1 cellular context compared by ENCODE assay signal in genomic region chr12:106289196-106289681, GRCh38.
TF ChIP-seq lines count a peak whose summit lies in the region.

No MANE protein-coding gene starts in this region.

TF ChIP-seq in HepG2, 621 proteins besides CTCF, POLR2A, EP300 and RAD21 (continued from another document):
- TF ChIP-seq, protein P1, sequence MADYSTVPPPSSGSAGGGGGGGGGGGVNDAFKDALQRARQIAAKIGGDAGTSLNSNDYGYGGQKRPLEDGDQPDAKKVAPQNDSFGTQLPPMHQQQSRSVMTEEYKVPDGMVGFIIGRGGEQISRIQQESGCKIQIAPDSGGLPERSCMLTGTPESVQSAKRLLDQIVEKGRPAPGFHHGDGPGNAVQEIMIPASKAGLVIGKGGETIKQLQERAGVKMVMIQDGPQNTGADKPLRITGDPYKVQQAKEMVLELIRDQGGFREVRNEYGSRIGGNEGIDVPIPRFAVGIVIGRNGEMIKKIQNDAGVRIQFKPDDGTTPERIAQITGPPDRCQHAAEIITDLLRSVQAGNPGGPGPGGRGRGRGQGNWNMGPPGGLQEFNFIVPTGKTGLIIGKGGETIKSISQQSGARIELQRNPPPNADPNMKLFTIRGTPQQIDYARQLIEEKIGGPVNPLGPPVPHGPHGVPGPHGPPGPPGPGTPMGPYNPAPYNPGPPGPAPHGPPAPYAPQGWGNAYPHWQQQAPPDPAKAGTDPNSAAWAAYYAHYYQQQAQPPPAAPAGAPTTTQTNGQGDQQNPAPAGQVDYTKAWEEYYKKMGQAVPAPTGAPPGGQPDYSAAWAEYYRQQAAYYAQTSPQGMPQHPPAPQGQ (CRISPR knock-in tag; IDR thresholded peaks at IDR 0.05; ENCODE audit: borderline replicate concordance) = no peak
- TF ChIP-seq ATF1 (CRISPR knock-in tag; IDR thresholded peaks at IDR 0.05) (no peak), ZNF224 (CRISPR knock-in tag; IDR thresholded peaks at IDR 0.05) (no peak), CEBPB (IDR thresholded peaks at IDR 0.05; ENCODE audit: borderline replicate concordance, low read depth, low read length) (peak; percentile 82), ZBTB7B (CRISPR knock-in tag; IDR thresholded peaks at IDR 0.05) (no peak), ZSCAN12 (CRISPR knock-in tag; IDR thresholded peaks at IDR 0.05) (no peak), ZNF260 (CRISPR knock-in tag; IDR thresholded peaks at IDR 0.05; ENCODE audit: borderline replicate concordance, low read depth) (no peak), MED1 (CRISPR knock-in tag; IDR thresholded peaks at IDR 0.05) (no peak), PITX1 (CRISPR knock-in tag; IDR thresholded peaks at IDR 0.05) (no peak), TRIM24 (CRISPR knock-in tag; IDR thresholded peaks at IDR 0.05) (no peak)
- TF ChIP-seq, protein P2, sequence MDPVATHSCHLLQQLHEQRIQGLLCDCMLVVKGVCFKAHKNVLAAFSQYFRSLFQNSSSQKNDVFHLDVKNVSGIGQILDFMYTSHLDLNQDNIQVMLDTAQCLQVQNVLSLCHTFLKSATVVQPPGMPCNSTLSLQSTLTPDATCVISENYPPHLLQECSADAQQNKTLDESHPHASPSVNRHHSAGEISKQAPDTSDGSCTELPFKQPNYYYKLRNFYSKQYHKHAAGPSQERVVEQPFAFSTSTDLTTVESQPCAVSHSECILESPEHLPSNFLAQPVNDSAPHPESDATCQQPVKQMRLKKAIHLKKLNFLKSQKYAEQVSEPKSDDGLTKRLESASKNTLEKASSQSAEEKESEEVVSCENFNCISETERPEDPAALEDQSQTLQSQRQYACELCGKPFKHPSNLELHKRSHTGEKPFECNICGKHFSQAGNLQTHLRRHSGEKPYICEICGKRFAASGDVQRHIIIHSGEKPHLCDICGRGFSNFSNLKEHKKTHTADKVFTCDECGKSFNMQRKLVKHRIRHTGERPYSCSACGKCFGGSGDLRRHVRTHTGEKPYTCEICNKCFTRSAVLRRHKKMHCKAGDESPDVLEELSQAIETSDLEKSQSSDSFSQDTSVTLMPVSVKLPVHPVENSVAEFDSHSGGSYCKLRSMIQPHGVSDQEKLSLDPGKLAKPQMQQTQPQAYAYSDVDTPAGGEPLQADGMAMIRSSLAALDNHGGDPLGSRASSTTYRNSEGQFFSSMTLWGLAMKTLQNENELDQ (CRISPR knock-in tag; IDR thresholded peaks at IDR 0.05; ENCODE audit: borderline replicate concordance) = no peak
